In genomic region chr14:69767369-69767999, GRCh38 we compare ENCODE assay signal across 8 cellular contexts. TPM values are rescaled to one million over a fixed set of nuclear protein-coding genes. Genes with fewer than 3 reads are reported as not detected.
DNase-seq lines count a peak whose midpoint lies in the region; ATAC-seq and TF ChIP-seq lines count a peak whose summit lies in the region.

No MANE protein-coding gene starts in this region.

- peak overlapping the region; percentile 89 for H3K4me2 ChIP-seq in PC-3 (ENCODE audit: low read length)

- H3K4me1 ChIP-seq in PC-3 (ENCODE audit: insufficient read depth, low read length) (peaks cover 21% of the 10 kb centered on the region), muscle layer of colon (ENCODE audit: insufficient read depth, low read length) (peaks cover 34% of the 10 kb centered on the region)

- peak overlapping the region; percentile 80 for H3K27ac ChIP-seq in PC-3 (ENCODE audit: low read length)
- peak overlapping the region; percentile 100 for H3K27ac ChIP-seq in muscle layer of colon (ENCODE audit: low read depth, low read length)

- H3K9me2 ChIP-seq in PC-3 (replicated peaks; ENCODE audit: low read length): no peaks in the 10 kb centered on the region

- H3K9me3 ChIP-seq in PC-3 (ENCODE audit: low read length): no peaks in the 10 kb centered on the region
- H3K9me3 ChIP-seq in muscle layer of colon (ENCODE audit: low read length): no peaks in the 10 kb centered on the region

- H3F3A ChIP-seq in PC-3 (ENCODE audit: low read length, unreplicated experiment): no peaks in the 10 kb centered on the region

- no peaks in the 10 kb centered on the region for H3K27me3 ChIP-seq in PC-3 (ENCODE audit: low read length)
- no peaks in the 10 kb centered on the region for H3K27me3 ChIP-seq in muscle layer of colon (ENCODE audit: control insufficient read depth in 1 of 2, insufficient read depth in 2 of 2, low read length in 2 of 2)

- no TSS peak for BruUV-seq in PC-3 (replicated peaks; lab: Mats Ljungman, UMichigan)

- peak overlapping the region; percentile 84 for H2AFZ ChIP-seq in PC-3 (ENCODE audit: low read length)

- H3K4me3 ChIP-seq in Jurkat, Clone E6-1 (ENCODE audit: low read length): peak overlapping the region; percentile 97
- H3K4me3 ChIP-seq in PC-3 (ENCODE audit: low read length): peak overlapping the region; percentile 89
- peak overlapping the region; percentile 78 to 100 for H3K4me3 ChIP-seq in muscle layer of colon (ENCODE audit: low read depth in 1 of 2, low read length in 2 of 2)

- no peaks in the 10 kb centered on the region for H3K27me3 Mint-ChIP-seq in activated T-cell treated with anti-CD3 and anti-CD28 coated beads, Interleukin-2, amount 50 U/mL, for 4 hours (ENCODE audit: low read depth)

- CTCF ChIA-PET in PC-3 (lab: Charles Lee): interaction anchor here (1.2 kb wide), 1 partner anchor 37 kb away, joined by 3 read pairs; no protein-coding TSS in a partner anchor

- peaks cover 39% of the 10 kb centered on the region for H4K20me1 ChIP-seq in PC-3 (ENCODE audit: low read length)

- peak; percentile 52 for DNase-seq in DMS 273 treated with DMSO at 0.1 percent for 48 hours (lab: John Stamatoyannopoulos, UW)
- peak; percentile 81 for DNase-seq in Jurkat, Clone E6-1 (ENCODE audit: low read depth, low spot score)
- peak; percentile 93 for DNase-seq in PC-3
- DNase-seq in activated T-cell treated with anti-CD3 and anti-CD28 coated beads, Interleukin-2, amount 50 U/mL, for 4 hours: peak; percentile 86
- DNase-seq in stimulated activated CD8-positive, alpha-beta memory T cell treated with anti-CD3 and anti-CD28 coated beads, Interleukin-4, amount 100 ng/mL, for 48 hours: peak; percentile 93

- intact Hi-C loops in PC-3 (cut with micrococcal nuclease): loop anchor here (1.0 to 2.0 kb wide), 3 partner anchors 27 to 592 kb away; partner anchors contain the start of genes COX16 and SUSD6

- POLR2A ChIA-PET in PC-3 (lab: Charles Lee; ENCODE audit: unreplicated experiment): interaction anchor here (0.9 kb wide), 1 partner anchor 155 kb away, joined by 4 read pairs; no protein-coding TSS in a partner anchor

- H3K4me3 Mint-ChIP-seq in activated T-cell treated with anti-CD3 and anti-CD28 coated beads, Interleukin-2, amount 50 U/mL, for 4 hours: peak overlapping the region; percentile 90

- peaks cover 47% of the 10 kb centered on the region for H3K36me3 ChIP-seq in PC-3 (ENCODE audit: low read depth, low read length)
- H3K36me3 ChIP-seq in muscle layer of colon (ENCODE audit: insufficient read depth, low read length): peaks cover 47% of the 10 kb centered on the region

- no peak for TF ChIP-seq CTCF in PC-3 (conservative IDR thresholded peaks at IDR 0.05; ENCODE audit: low read depth, low read length)

- no peaks in the 10 kb centered on the region for H3K9me3 Mint-ChIP-seq in activated T-cell treated with anti-CD3 and anti-CD28 coated beads, Interleukin-2, amount 50 U/mL, for 4 hours

- H3K9ac ChIP-seq in PC-3 (ENCODE audit: low read length) (peak overlapping the region; percentile 98), muscle layer of colon (ENCODE audit: low read length) (peak overlapping the region; percentile 100)

- H3K79me2 ChIP-seq in PC-3 (ENCODE audit: low read length): peaks cover 50% of the 10 kb centered on the region

- H3K4me1 Mint-ChIP-seq in activated T-cell treated with anti-CD3 and anti-CD28 coated beads, Interleukin-2, amount 50 U/mL, for 4 hours (ENCODE audit: low read depth): peaks cover 70% of the 10 kb centered on the region

- peak; percentile 64 for ATAC-seq in GM21717 (IDR thresholded peaks at IDR 0.05; ENCODE audit: unreplicated experiment)
- peak; percentile 80 for ATAC-seq in PC-3
- ATAC-seq in activated T-cell treated with anti-CD3 and anti-CD28 coated beads, Interleukin-2, amount 50 U/mL, for 4 hours: peak; percentile 76 to 80
- peak; percentile 90 for ATAC-seq in esophagus mucosa

- H3K36me3 Mint-ChIP-seq in activated T-cell treated with anti-CD3 and anti-CD28 coated beads, Interleukin-2, amount 50 U/mL, for 4 hours (ENCODE audit: insufficient read depth): peaks cover 44% of the 10 kb centered on the region

RNA-seq across cellular contexts. Expression of gene SRSF5, which starts 0.5 kb away (rescaled TPM):
- polyA plus RNA-seq in Jurkat, Clone E6-1 (2012; ENCODE audit: insufficient read depth, insufficient read length): 486 TPM
- total RNA-seq in PC-3 (2014; rRNA removed) (213 and 309 TPM in 2 replicates), esophagus mucosa (217 TPM)
- total RNA-seq in activated T-cell treated with anti-CD3 and anti-CD28 coated beads, Interleukin-2, amount 50 U/mL, for 4 hours: 100 to 1,000 TPM; 321 to 342 (median 325) TPM

RNA-seq across cellular contexts. Expression of gene SLC10A1, which starts 29.6 kb away (rescaled TPM):
- not detected for polyA plus RNA-seq in Jurkat, Clone E6-1 (2012; ENCODE audit: insufficient read depth, insufficient read length)
- not detected in 2 replicates for total RNA-seq in PC-3 (2014; rRNA removed)
- total RNA-seq in activated T-cell treated with anti-CD3 and anti-CD28 coated beads, Interleukin-2, amount 50 U/mL, for 4 hours: not detected
- not detected for total RNA-seq in esophagus mucosa

Comparison
In these comparisons a context has a peak if more than half of its experiments do, and no peak if none do; other contexts are left out.
1. Peak in every context shown above with its lines: DNase-seq, ATAC-seq, H3K4me3 ChIP-seq and H3K27ac ChIP-seq.